ENCODE assay signal across 10 cellular contexts in the genomic region with DNA sequence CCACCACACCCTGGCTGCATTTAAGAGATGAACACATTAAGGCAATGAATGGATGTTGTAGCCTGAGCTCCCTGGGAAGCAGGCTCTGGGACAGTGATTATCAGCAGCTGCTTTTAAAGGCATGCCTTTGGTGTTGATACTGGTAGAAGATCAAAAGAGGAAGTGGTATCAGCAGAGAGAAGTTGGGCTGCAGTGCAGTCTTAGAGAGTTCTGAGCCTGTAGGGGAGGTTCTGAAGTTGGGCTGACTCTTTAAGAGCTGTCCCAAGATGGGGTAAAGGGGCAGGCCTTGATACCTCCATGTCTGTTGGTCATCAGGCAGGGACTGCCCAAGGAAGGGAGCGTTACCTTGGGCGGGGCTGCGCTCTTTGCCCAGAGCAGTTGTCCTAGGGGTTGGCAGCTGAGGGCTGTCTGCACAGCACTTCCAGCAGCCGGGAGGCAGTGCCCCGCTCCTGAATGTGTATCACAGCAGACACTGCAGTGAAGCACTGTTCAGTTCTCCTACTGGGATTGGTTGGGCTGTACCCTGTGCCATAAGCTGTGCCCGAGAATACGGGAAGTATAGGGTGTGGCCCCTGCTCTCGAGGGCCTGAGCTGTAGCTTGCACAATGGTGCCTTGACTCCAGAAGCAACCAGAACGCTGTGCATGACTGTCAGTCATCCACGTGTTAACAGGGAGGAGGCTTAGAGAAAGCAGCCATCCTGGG.
A peak's percentile ranks its signal among the peaks of the same experiment; 100 is the strongest.
DNase-seq lines count a peak whose midpoint lies in the region; FAIRE-seq and TF ChIP-seq lines count a peak whose summit lies in the region.
"Had no signal": no experiment of that assay in that cellular context is flagged by ENCODE, and none has a peak within 500 bp of the region (broad histone marks: within the 10 kb centered on the region; RNA-seq: fewer than 3 reads in every experiment).

No MANE protein-coding gene starts in this region.

- H3K9me3 ChIP-seq in endodermal cell (ENCODE audit: control insufficient read depth, low read length) (peaks cover 9% of the 10 kb centered on the region), smooth muscle cell (replicated peaks; ENCODE audit: low read depth) (no peaks in the 10 kb centered on the region), kidney (ENCODE audit: control insufficient read depth in 1 of 2, low read length in 2 of 2) (no peaks in the 10 kb centered on the region)
- H3K9me3 ChIP-seq in CD4-positive, alpha-beta memory T cell (ENCODE audit: control insufficient read depth in 1 of 2, low read length in 2 of 2), result no peaks in the 10 kb centered on the region

- intact Hi-C loops in kidney (cut with DNase I), result no loop called here
- intact Hi-C loops in CD4-positive, alpha-beta memory T cell (cut with micrococcal nuclease), result no loop called here

- H3K4me2 ChIP-seq in smooth muscle cell, result no peak overlapping the region

- no peaks in the 10 kb centered on the region for H4K20me1 ChIP-seq in smooth muscle cell (ENCODE audit: low read depth)

- H3K36me3 ChIP-seq in endodermal cell (ENCODE audit: control insufficient read depth, insufficient read depth, low read length) (peaks cover 19% of the 10 kb centered on the region), smooth muscle cell (ENCODE audit: low read depth) (no peaks in the 10 kb centered on the region), kidney (ENCODE audit: control insufficient read depth in 1 of 2, insufficient read depth in 2 of 2, low read length in 2 of 2) (no peaks in the 10 kb centered on the region)
- H3K36me3 ChIP-seq in CD4-positive, alpha-beta memory T cell (ENCODE audit: insufficient read depth, low read length), result no peaks in the 10 kb centered on the region

- H3K27me3 ChIP-seq in HL-60 (ENCODE audit: insufficient read depth, poor library complexity, severe bottlenecking), result no peaks in the 10 kb centered on the region
- no peaks in the 10 kb centered on the region for H3K27me3 ChIP-seq in endodermal cell (ENCODE audit: control insufficient read depth, insufficient read depth, low read length, poor library complexity, severe bottlenecking)
- no peaks in the 10 kb centered on the region for H3K27me3 ChIP-seq in smooth muscle cell (ENCODE audit: low read depth)
- H3K27me3 ChIP-seq in CD4-positive, alpha-beta memory T cell (ENCODE audit: insufficient read depth, low read length), result no peaks in the 10 kb centered on the region

- H3K9me3 Mint-ChIP-seq in endodermal cell, result no peaks in the 10 kb centered on the region
- H3K9me3 Mint-ChIP-seq in CD4-positive, alpha-beta memory T cell, result no peaks in the 10 kb centered on the region

- peaks cover 18% of the 10 kb centered on the region for H3K36me3 Mint-ChIP-seq in endodermal cell (ENCODE audit: low read depth)
- H3K36me3 Mint-ChIP-seq in CD4-positive, alpha-beta memory T cell, result peaks cover 0 to 11% of the 10 kb centered on the region in 2 donors

- H3K9ac ChIP-seq in endodermal cell (ENCODE audit: extremely low read depth, low read length, poor library complexity, severe bottlenecking) (no peak overlapping the region), smooth muscle cell (ENCODE audit: low read depth) (no peak overlapping the region), kidney (ENCODE audit: low read length in 2 of 2) (no peak overlapping the region)

- H3K4me3 ChIP-seq in HL-60 (replicated peaks; ENCODE audit: insufficient read depth, low read length) (no peak overlapping the region), endodermal cell (ENCODE audit: low read length) (peak overlapping the region; percentile 51), smooth muscle cell (no peak overlapping the region), kidney (ENCODE audit: low read length in 2 of 2) (no peak overlapping the region)
- no peak overlapping the region for H3K4me3 ChIP-seq in CD4-positive, alpha-beta memory T cell (ENCODE audit: low read length in 2 of 2)

- POLR2A ChIA-PET in CD4-positive, alpha-beta memory T cell (lab: Charles Lee; ENCODE audit: partially characterized antibody), result no interaction called here

- H3K27ac ChIP-seq in HL-60 (replicated peaks), result peak overlapping the region; percentile 68
- no peak overlapping the region for H3K27ac ChIP-seq in endodermal cell (ENCODE audit: low read depth, low read length)
- H3K27ac ChIP-seq in smooth muscle cell (ENCODE audit: low read depth), result peak overlapping the region; percentile 96
- H3K27ac ChIP-seq in kidney (ENCODE audit: low read depth in 2 of 2, low read length in 2 of 2), result no peak overlapping the region
- H3K27ac ChIP-seq in CD4-positive, alpha-beta memory T cell (ENCODE audit: low read depth, low read length), result no peak overlapping the region

- no peaks in the 10 kb centered on the region for H3K27me3 Mint-ChIP-seq in endodermal cell (ENCODE audit: insufficient read depth)
- no peaks in the 10 kb centered on the region for H3K27me3 Mint-ChIP-seq in CD4-positive, alpha-beta memory T cell

- H3K4me1 ChIP-seq in endodermal cell (ENCODE audit: control insufficient read depth, insufficient read depth, low read length) (peaks cover 12% of the 10 kb centered on the region), smooth muscle cell (ENCODE audit: low read depth) (peaks cover 40% of the 10 kb centered on the region), kidney (ENCODE audit: control insufficient read depth in 1 of 2, insufficient read depth in 1 of 2, low read depth in 1 of 2, low read length in 2 of 2) (peaks cover 8 to 21% of the 10 kb centered on the region in 2 donors)
- H3K4me1 ChIP-seq in CD4-positive, alpha-beta memory T cell (ENCODE audit: insufficient read depth, low read length), result no peaks in the 10 kb centered on the region

- no peak for FAIRE-seq in kidney (lab: Jason Lieb, UNC)
- FAIRE-seq: endothelial cell of umbilical vein, TTC549 had no signal

- H3K4me3 Mint-ChIP-seq in endodermal cell, result no peak overlapping the region
- no peak overlapping the region for H3K4me3 Mint-ChIP-seq in CD4-positive, alpha-beta memory T cell

- H3K4me1 Mint-ChIP-seq in endodermal cell, result peaks cover 3% of the 10 kb centered on the region
- H3K4me1 Mint-ChIP-seq in CD4-positive, alpha-beta memory T cell, result no peaks in the 10 kb centered on the region

- H3K79me2 ChIP-seq in smooth muscle cell (ENCODE audit: low read depth), result peaks cover 53% of the 10 kb centered on the region

- DNase-seq in GM19238 (ENCODE audit: insufficient read length, low spot score) (peak; percentile 48), HL-60 (ENCODE audit: low read depth in 1 of 2, low spot score in 1 of 2) (peak; percentile 76 to 94), endodermal cell (no peak), smooth muscle cell (lab: John Stamatoyannopoulos, UW; ENCODE audit: unreplicated experiment) (no peak), kidney (no peak), activated gamma-delta T cell (lab: John Stamatoyannopoulos, UW) (no peak), T1000 (lab: John Stamatoyannopoulos, UW) (no peak)
- no peak for DNase-seq in CD4-positive, alpha-beta memory T cell

- H3F3A ChIP-seq in smooth muscle cell (ENCODE audit: low read depth), result peaks cover 29% of the 10 kb centered on the region

- no peak overlapping the region for H2AFZ ChIP-seq in smooth muscle cell (ENCODE audit: low read depth)

- CTCF ChIA-PET in CD4-positive, alpha-beta memory T cell (lab: Charles Lee; ENCODE audit: partially characterized antibody), result no interaction called here

- TF ChIP-seq CTCF in HL-60 (IDR thresholded peaks at IDR 0.05; ENCODE audit: insufficient read depth, low read length) (no peak), endodermal cell (conservative IDR thresholded peaks at IDR 0.05) (no peak), smooth muscle cell (IDR thresholded peaks at IDR 0.05; ENCODE audit: borderline replicate concordance, insufficient read depth, poor library complexity, severe bottlenecking) (no peak), kidney (IDR thresholded peaks at IDR 0.05; ENCODE audit: borderline replicate concordance, extremely low read depth, insufficient read depth) (no peak)

- no peak overlapping the region for H3K27ac Mint-ChIP-seq in endodermal cell
- H3K27ac Mint-ChIP-seq in CD4-positive, alpha-beta memory T cell, result no peak overlapping the region

- 93 to 100% methylated on average over 9 to 10 of the region's 10 CpGs for WGBS in endodermal cell (ENCODE audit: insufficient coverage in 1 of 2, insufficient read length in 1 of 2), 2 experiments
- WGBS in smooth muscle cell (ENCODE audit: low lambda C conversion rate), result 81% methylated on average over 10 of the region's 10 CpGs

Comparison
In these comparisons a context has a peak if more than half of its experiments do, and no peak if none do; other contexts are left out.
1. DNase-seq: peak in GM19238 (single experiment) and HL-60 (2 of 2); none in endodermal cell (single experiment), smooth muscle cell (single experiment), kidney (single experiment), activated gamma-delta T cell (single experiment), CD4-positive, alpha-beta memory T cell (0 of 5) and T1000 (single experiment).
2. H3K27ac ChIP-seq: peak in HL-60 (single experiment) and smooth muscle cell (single experiment); none in endodermal cell (single experiment), kidney (0 of 2) and CD4-positive, alpha-beta memory T cell (single experiment).